Comparison of ENCODE assay signal across 8 cellular contexts in the genomic region with DNA sequence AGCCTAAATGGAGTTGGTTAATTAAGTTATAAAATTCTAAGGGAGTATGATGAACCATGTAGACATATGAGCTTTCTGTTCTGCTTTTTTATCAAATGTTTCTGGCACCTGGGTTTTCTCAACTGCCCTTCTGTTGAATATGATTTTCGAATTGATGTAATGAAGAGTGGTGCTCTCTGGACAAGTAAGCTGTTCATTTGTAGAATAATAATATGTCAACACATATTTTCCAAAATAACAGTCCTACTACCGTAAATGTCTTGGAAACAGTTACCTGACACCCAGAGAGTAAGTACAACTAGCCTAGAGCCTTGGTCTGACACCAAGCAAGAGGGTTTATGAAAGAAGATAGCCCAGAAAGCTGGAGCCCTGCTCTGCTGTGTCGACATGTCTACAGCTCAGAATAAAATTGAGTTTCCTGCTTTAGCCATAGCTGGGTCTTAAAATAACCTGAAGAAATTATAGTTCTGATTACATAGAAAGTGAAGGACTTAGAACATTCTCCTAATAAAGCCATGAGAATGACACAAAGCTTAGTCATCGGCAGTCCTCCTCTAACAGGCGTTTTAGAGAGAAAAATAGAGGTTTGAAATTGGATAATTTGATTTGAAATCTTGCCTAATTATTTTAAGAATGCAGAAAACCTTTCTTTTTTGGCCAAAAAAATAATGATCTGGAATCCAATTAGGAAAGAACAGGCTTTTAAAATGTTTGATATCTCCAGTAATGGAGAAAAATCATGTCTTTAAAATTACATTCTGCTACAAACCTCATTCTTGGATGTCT. TPM values are rescaled to one million over a fixed set of nuclear protein-coding genes. Genes with fewer than 3 reads are reported as not detected.
DNase-seq lines count a peak whose midpoint lies in the region; ATAC-seq, FAIRE-seq and TF ChIP-seq lines count a peak whose summit lies in the region.

No MANE protein-coding gene starts in this region.

- no peak for FAIRE-seq in small intestine (lab: Jason Lieb, UNC)

- H3K27me3 ChIP-seq in testis, result no peaks in the 10 kb centered on the region
- no peaks in the 10 kb centered on the region for H3K27me3 ChIP-seq in small intestine (ENCODE audit: control insufficient read depth in 2 of 2, insufficient read depth in 2 of 2, low read length in 2 of 2)

- intact Hi-C loops in testis (cut with DNase I; ENCODE audit: low total_unique reads), result no loop called here

- H3K27ac ChIP-seq in testis (no peak overlapping the region), small intestine (ENCODE audit: low read depth in 1 of 2, low read length in 1 of 2) (peak overlapping the region in 1 of 2 donors; percentile 58)

- H3K4me1 ChIP-seq in testis (no peaks in the 10 kb centered on the region), small intestine (ENCODE audit: control insufficient read depth in 2 of 2, insufficient read depth in 1 of 2, low read depth in 1 of 2, low read length in 1 of 2) (no peaks in the 10 kb centered on the region)

- WGBS in testis, 2 donors, result 63 to 75% methylated on average over 5 of the region's 5 CpGs
- 61 to 77% (median 72%) methylated on average over 5 of the region's 5 CpGs for WGBS in small intestine, 3 donors

- H3K9me3 ChIP-seq in testis (no peaks in the 10 kb centered on the region), small intestine (ENCODE audit: control insufficient read depth, low read depth) (no peaks in the 10 kb centered on the region)

- H3K36me3 ChIP-seq in testis (ENCODE audit: low read depth, missing control alignments) (no peaks in the 10 kb centered on the region), small intestine (ENCODE audit: control insufficient read depth in 2 of 2, insufficient read depth in 2 of 2, low read length in 2 of 2) (no peaks in the 10 kb centered on the region)

- DNase-seq in AG04449 (ENCODE audit: low read depth, low spot score) (peak; percentile 51), cardiac fibroblast (ENCODE audit: low read depth in 2 of 2) (peak; percentile 48 to 78), testis (no peak), small intestine (no peak), cerebellar nuclear complex (lab: John Stamatoyannopoulos, UW) (no peak)
- DNase-seq in stimulated activated CD4-positive, alpha-beta T cell treated with anti-CD3 and anti-CD28 coated beads, Interleukin-15, amount 100 ng/mL, for 24 hours, result no peak

- POLR2A ChIA-PET in AG04449 (lab: Yijun Ruan, JAX), result no interaction called here

- CTCF ChIA-PET in AG04449 (lab: Yijun Ruan, JAX), result interaction anchor here (0.6 to 1.6 kb wide), 7 partner anchors 12 to 168 kb away, joined by 3 to 6 read pairs (median 3); no protein-coding TSS in a partner anchor

- H3K4me3 ChIP-seq in AG04449 (ENCODE audit: low read depth, low read length) (no peak overlapping the region), cardiac fibroblast (replicated peaks in 1 of 2; ENCODE audit: low read depth in 2 of 2, low read length in 2 of 2) (peak overlapping the region in 1 of 2 donors; percentile 11), testis (no peak overlapping the region), small intestine (ENCODE audit: low read depth in 1 of 2, low read length in 2 of 2) (no peak overlapping the region)

- ATAC-seq in GM19395 (IDR thresholded peaks at IDR 0.05; ENCODE audit: unreplicated experiment) (peak; percentile 80), HG03378 (IDR thresholded peaks at IDR 0.05; ENCODE audit: unreplicated experiment) (peak; percentile 77)

- TF ChIP-seq CTCF in AG04449 (IDR thresholded peaks at IDR 0.05; ENCODE audit: insufficient read depth, low read length, missing control alignments) (no peak), cardiac fibroblast (IDR thresholded peaks at IDR 0.05; ENCODE audit: low read depth, low read length) (no peak), testis (IDR thresholded peaks at IDR 0.05) (no peak)

- TF ChIP-seq POLR2A in testis (IDR thresholded peaks at IDR 0.05), result no peak

RNA-seq across cellular contexts. Expression of a gene that starts 25.1 kb away (rescaled TPM):
- total RNA-seq in testis, result 10 to 100 TPM; 30.6 to 35.4 TPM
- 35.5 TPM for polyA plus RNA-seq in testis (ENCODE audit: insufficient read depth, low read depth, low replicate concordance)
- polyA plus RNA-seq in small intestine, result 1 to 10 TPM in 2 of 3 donors, not detected in 1; 2.2 to 2.7 TPM

Comparison
In these comparisons a context has a peak if more than half of its experiments do, and no peak if none do; other contexts are left out.
1. DNase-seq: peak in AG04449 (single experiment) and cardiac fibroblast (2 of 2); none in testis (single experiment), small intestine (single experiment), stimulated activated CD4-positive, alpha-beta T cell treated with anti-CD3 and anti-CD28 coated beads, Interleukin-15, amount 100 ng/mL, for 24 hours (single experiment) and cerebellar nuclear complex (0 of 2).